ENCODE assay signal across 1 cellular context in genomic region chr3:177245257-177245656, GRCh38.
TF ChIP-seq lines count a peak whose summit lies in the region.

No MANE protein-coding gene starts in this region.

TF ChIP-seq in K562, 482 proteins besides CTCF, POLR2A, EP300 and RAD21:
- TF ChIP-seq POLR3G (IDR thresholded peaks at IDR 0.05; ENCODE audit: extremely low read depth, insufficient read length, insufficient replicate concordance) (no peak), ZBTB26 (CRISPR knock-in tag; IDR thresholded peaks at IDR 0.05) (no peak), ESRRA (IDR thresholded peaks at IDR 0.05; ENCODE audit: borderline replicate concordance, low read depth) (no peak), ZNF134 (CRISPR knock-in tag; conservative IDR thresholded peaks at IDR 0.05) (no peak), STAT6 (CRISPR knock-in tag; IDR thresholded peaks at IDR 0.05) (no peak), ZZZ3 (IDR thresholded peaks at IDR 0.05) (no peak), FOXP1 (CRISPR knock-in tag; IDR thresholded peaks at IDR 0.05) (no peak), RBM25 (IDR thresholded peaks at IDR 0.05; ENCODE audit: low read depth, low read length, severe bottlenecking) (no peak), ZNF224 (CRISPR knock-in tag; IDR thresholded peaks at IDR 0.05) (no peak), SMAD2 (IDR thresholded peaks at IDR 0.05; ENCODE audit: low read depth, low read length) (no peak), KAT8 (IDR thresholded peaks at IDR 0.05; ENCODE audit: low read depth) (no peak), TGIF2 (CRISPR knock-in tag; IDR thresholded peaks at IDR 0.05) (no peak), PRPF4 (IDR thresholded peaks at IDR 0.05; ENCODE audit: insufficient read depth, low read depth, low read length, poor library complexity, severe bottlenecking) (no peak), POLR2H (tag; IDR thresholded peaks at IDR 0.05; ENCODE audit: low read depth) (no peak), NFYB (IDR thresholded peaks at IDR 0.05; ENCODE audit: extremely low read depth, insufficient read length) (no peak), SIX5 (IDR thresholded peaks at IDR 0.05; ENCODE audit: borderline replicate concordance in 1 of 2, insufficient read depth in 1 of 2, low read depth in 1 of 2, low read length in 2 of 2) (no peak), GATAD2A (IDR thresholded peaks at IDR 0.05) (no peak), ARID3A (IDR thresholded peaks at IDR 0.05; ENCODE audit: borderline replicate concordance, low read depth, low read length) (no peak), ZNF76 (CRISPR knock-in tag; IDR thresholded peaks at IDR 0.05; ENCODE audit: borderline replicate concordance) (no peak), ZBTB8A (IDR thresholded peaks at IDR 0.05; ENCODE audit: partially characterized antibody) (no peak)
